In genomic region chr19:13116282-13117175, GRCh38 we compare ENCODE assay signal across 1 cellular context.
A peak's percentile ranks its signal among the peaks of the same experiment; 100 is the strongest.
TF ChIP-seq lines count a peak whose summit lies in the region.

TSS of gene TRMT1 (minus strand) at chr19:13116740. CDS start at chr19:13116399, 341 bp downstream.

TF ChIP-seq in HepG2, 621 proteins besides CTCF, POLR2A, EP300 and RAD21 (continued from another document and continues in another):
- TF ChIP-seq GMEB1 (CRISPR knock-in tag; IDR thresholded peaks at IDR 0.05; ENCODE audit: borderline replicate concordance): peak; percentile 68; the same call in 1 of the 2 replicates
- TF ChIP-seq NFIB (CRISPR knock-in tag; IDR thresholded peaks at IDR 0.05; ENCODE audit: borderline replicate concordance): no peak
- TF ChIP-seq MXD4 (CRISPR knock-in tag; IDR thresholded peaks at IDR 0.05): peak; percentile 98
- TF ChIP-seq ZNF44 (CRISPR knock-in tag; IDR thresholded peaks at IDR 0.05): 0 out of 2 replicates have a peak, but pooled peaks have one; percentile 46
- TF ChIP-seq FOXO1 (CRISPR knock-in tag; IDR thresholded peaks at IDR 0.05): peak; percentile 67
- TF ChIP-seq ZBTB7A (CRISPR knock-in tag; IDR thresholded peaks at IDR 0.05): no peak
- TF ChIP-seq PRDM4 (CRISPR knock-in tag; IDR thresholded peaks at IDR 0.05; ENCODE audit: borderline replicate concordance): no peak
- TF ChIP-seq, protein P1, sequence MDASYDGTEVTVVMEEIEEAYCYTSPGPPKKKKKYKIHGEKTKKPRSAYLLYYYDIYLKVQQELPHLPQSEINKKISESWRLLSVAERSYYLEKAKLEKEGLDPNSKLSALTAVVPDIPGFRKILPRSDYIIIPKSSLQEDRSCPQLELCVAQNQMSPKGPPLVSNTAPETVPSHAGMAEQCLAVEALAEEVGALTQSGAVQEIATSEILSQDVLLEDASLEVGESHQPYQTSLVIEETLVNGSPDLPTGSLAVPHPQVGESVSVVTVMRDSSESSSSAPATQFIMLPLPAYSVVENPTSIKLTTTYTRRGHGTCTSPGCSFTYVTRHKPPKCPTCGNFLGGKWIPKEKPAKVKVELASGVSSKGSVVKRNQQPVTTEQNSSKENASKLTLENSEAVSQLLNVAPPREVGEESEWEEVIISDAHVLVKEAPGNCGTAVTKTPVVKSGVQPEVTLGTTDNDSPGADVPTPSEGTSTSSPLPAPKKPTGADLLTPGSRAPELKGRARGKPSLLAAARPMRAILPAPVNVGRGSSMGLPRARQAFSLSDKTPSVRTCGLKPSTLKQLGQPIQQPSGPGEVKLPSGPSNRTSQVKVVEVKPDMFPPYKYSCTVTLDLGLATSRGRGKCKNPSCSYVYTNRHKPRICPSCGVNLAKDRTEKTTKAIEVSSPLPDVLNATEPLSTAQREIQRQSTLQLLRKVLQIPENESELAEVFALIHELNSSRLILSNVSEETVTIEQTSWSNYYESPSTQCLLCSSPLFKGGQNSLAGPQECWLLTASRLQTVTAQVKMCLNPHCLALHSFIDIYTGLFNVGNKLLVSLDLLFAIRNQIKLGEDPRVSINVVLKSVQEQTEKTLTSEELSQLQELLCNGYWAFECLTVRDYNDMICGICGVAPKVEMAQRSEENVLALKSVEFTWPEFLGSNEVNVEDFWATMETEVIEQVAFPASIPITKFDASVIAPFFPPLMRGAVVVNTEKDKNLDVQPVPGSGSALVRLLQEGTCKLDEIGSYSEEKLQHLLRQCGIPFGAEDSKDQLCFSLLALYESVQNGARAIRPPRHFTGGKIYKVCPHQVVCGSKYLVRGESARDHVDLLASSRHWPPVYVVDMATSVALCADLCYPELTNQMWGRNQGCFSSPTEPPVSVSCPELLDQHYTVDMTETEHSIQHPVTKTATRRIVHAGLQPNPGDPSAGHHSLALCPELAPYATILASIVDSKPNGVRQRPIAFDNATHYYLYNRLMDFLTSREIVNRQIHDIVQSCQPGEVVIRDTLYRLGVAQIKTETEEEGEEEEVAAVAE (CRISPR knock-in tag; IDR thresholded peaks at IDR 0.05; ENCODE audit: borderline replicate concordance): no peak
- no peak for TF ChIP-seq ZNF737 (CRISPR knock-in tag; IDR thresholded peaks at IDR 0.05; ENCODE audit: borderline replicate concordance)
- TF ChIP-seq ARID2 (CRISPR knock-in tag; IDR thresholded peaks at IDR 0.05; ENCODE audit: borderline replicate concordance): no peak
- TF ChIP-seq ZBTB40 (IDR thresholded peaks at IDR 0.05): no peak
- 0 out of 2 replicates have a peak, but pooled peaks have one; percentile 51 for TF ChIP-seq ZBTB40 (CRISPR knock-in tag; IDR thresholded peaks at IDR 0.05)
- peak; percentile 96 for TF ChIP-seq MYC (CRISPR knock-in tag; IDR thresholded peaks at IDR 0.05; ENCODE audit: borderline replicate concordance)
- no peak for TF ChIP-seq SMARCE1 (IDR thresholded peaks at IDR 0.05; ENCODE audit: borderline replicate concordance)
- TF ChIP-seq ZNF607 (CRISPR knock-in tag; IDR thresholded peaks at IDR 0.05; ENCODE audit: borderline replicate concordance): 0 out of 2 replicates have a peak, but pooled peaks have one; percentile 31
- TF ChIP-seq ZIK1 (CRISPR knock-in tag; IDR thresholded peaks at IDR 0.05; ENCODE audit: borderline replicate concordance, low read depth): no peak
- no peak for TF ChIP-seq ZNF124 (CRISPR knock-in tag; IDR thresholded peaks at IDR 0.05)
- peak; percentile 84; the same call in 1 of the 2 replicates for TF ChIP-seq ZNF550 (CRISPR knock-in tag; IDR thresholded peaks at IDR 0.05; ENCODE audit: borderline replicate concordance)
- peak; percentile 86 for TF ChIP-seq ASH2L (IDR thresholded peaks at IDR 0.05; ENCODE audit: insufficient read length, low read depth, low read length)
- TF ChIP-seq, protein P2, sequence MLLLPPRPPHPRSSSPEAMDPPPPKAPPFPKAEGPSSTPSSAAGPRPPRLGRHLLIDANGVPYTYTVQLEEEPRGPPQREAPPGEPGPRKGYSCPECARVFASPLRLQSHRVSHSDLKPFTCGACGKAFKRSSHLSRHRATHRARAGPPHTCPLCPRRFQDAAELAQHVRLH (CRISPR knock-in tag; IDR thresholded peaks at IDR 0.05; ENCODE audit: borderline replicate concordance, low read depth): peak; percentile 33; the same call in 1 of the 2 replicates
- 0 out of 2 replicates have a peak, but pooled peaks have one; percentile 15 for TF ChIP-seq HOMEZ (CRISPR knock-in tag; IDR thresholded peaks at IDR 0.05; ENCODE audit: low read depth)
- TF ChIP-seq ZNF598 (CRISPR knock-in tag; IDR thresholded peaks at IDR 0.05; ENCODE audit: borderline replicate concordance): 0 out of 2 replicates have a peak, but pooled peaks have one; percentile 61
- peak; percentile 75 for TF ChIP-seq SMAD3 (CRISPR knock-in tag; IDR thresholded peaks at IDR 0.05)
- no peak for TF ChIP-seq ZNF17 (CRISPR knock-in tag; IDR thresholded peaks at IDR 0.05)
- TF ChIP-seq KLF6 (CRISPR knock-in tag; IDR thresholded peaks at IDR 0.05): peak; percentile 47; the same call in 1 of the 2 replicates
- 0 out of 2 replicates have a peak, but pooled peaks have one; percentile 69 for TF ChIP-seq ZNF33B (CRISPR knock-in tag; IDR thresholded peaks at IDR 0.05)
- no peak for TF ChIP-seq ZNF530 (CRISPR knock-in tag; IDR thresholded peaks at IDR 0.05; ENCODE audit: low read depth)
- TF ChIP-seq MTF1 (CRISPR knock-in tag; IDR thresholded peaks at IDR 0.05): no peak
- no peak for TF ChIP-seq EEA1 (CRISPR knock-in tag; IDR thresholded peaks at IDR 0.05; ENCODE audit: borderline replicate concordance)
- no peak for TF ChIP-seq ZNF354B (CRISPR knock-in tag; IDR thresholded peaks at IDR 0.05)
- no peak for TF ChIP-seq ZNF337 (CRISPR knock-in tag; IDR thresholded peaks at IDR 0.05; ENCODE audit: borderline replicate concordance, low read depth)
- no peak for TF ChIP-seq SATB2 (CRISPR knock-in tag; IDR thresholded peaks at IDR 0.05)
- TF ChIP-seq HNRNPUL1 (IDR thresholded peaks at IDR 0.05; ENCODE audit: low read depth, low read length): no peak
- peak; percentile 47 for TF ChIP-seq GFI1 (CRISPR knock-in tag; IDR thresholded peaks at IDR 0.05; ENCODE audit: borderline replicate concordance)
- TF ChIP-seq RBAK (CRISPR knock-in tag; IDR thresholded peaks at IDR 0.05): no peak
- peak; percentile 85 for TF ChIP-seq ZGPAT (CRISPR knock-in tag; IDR thresholded peaks at IDR 0.05)
- peak; percentile 50; the same call in 1 of the 2 replicates for TF ChIP-seq ZFP37 (CRISPR knock-in tag; IDR thresholded peaks at IDR 0.05; ENCODE audit: borderline replicate concordance)
- no peak for TF ChIP-seq ZBTB3 (CRISPR knock-in tag; IDR thresholded peaks at IDR 0.05; ENCODE audit: borderline replicate concordance, low read depth)
- no peak for TF ChIP-seq ZNF781 (CRISPR knock-in tag; IDR thresholded peaks at IDR 0.05; ENCODE audit: borderline replicate concordance, not compliant biosample characterization)
- no peak for TF ChIP-seq PPARG (CRISPR knock-in tag; conservative IDR thresholded peaks at IDR 0.05)
